ENCODE assay signal across 1 cellular context in the genomic region with DNA sequence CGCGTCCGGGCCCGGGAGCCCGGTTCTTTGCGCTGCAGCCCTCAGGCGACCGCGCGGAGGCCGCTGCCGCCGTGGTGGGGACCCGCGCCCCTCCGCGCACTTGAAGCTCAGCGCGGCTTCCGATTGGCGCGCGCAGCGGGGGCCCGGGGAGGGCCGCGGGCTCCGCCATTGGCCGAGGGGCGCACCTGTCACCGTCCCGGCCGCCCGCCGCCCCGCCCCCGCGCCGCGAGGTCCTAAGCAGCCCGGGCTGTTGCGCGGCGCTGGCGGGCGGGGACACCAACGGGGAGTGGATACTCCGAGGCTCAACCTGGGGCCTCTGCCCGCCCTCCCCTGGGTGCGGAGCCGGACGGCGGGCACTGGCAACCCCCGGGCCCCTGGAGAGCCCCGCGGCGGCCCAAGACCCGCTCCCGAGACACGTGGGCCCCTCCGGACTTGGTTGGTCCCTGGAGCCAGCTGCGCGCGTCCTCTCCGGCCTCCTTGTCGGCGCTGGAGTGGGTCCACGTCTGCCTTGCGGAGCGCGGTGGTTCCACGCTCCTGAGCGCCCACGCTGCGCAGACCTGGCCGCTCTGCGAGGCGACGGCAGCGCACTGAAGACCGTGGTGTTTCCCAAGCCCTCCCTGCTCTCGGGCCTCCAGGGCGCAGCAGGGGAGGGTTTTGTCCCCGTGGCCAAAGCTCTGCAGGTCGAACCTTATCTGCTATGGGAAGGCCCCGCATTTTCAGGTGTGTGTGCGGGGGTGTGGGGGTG.
TF ChIP-seq lines count a peak whose summit lies in the region.

Gene MNX1, minus strand, starts transcription at position 76 of the 745 bp plus-strand sequence. CDS start 313 bp downstream, outside the sequence.

TF ChIP-seq in K562, 482 proteins besides CTCF, POLR2A, EP300 and RAD21 (continued from another document and continues in another):
- TF ChIP-seq ZBTB26 (CRISPR knock-in tag; IDR thresholded peaks at IDR 0.05): no peak
- TF ChIP-seq CBX2 (IDR thresholded peaks at IDR 0.05; ENCODE audit: insufficient read depth, low read length, poor library complexity, severe bottlenecking): no peak
- TF ChIP-seq PTTG1 (tag; IDR thresholded peaks at IDR 0.05; ENCODE audit: low read depth): no peak
- TF ChIP-seq PHB (CRISPR knock-in tag; IDR thresholded peaks at IDR 0.05): peak; percentile 21; the same call in 1 of the 2 replicates
- no peak for TF ChIP-seq FOXA1 (IDR thresholded peaks at IDR 0.05; ENCODE audit: borderline replicate concordance)
- TF ChIP-seq NRF1 (conservative IDR thresholded peaks at IDR 0.05 in 1 of 2, IDR thresholded peaks at IDR 0.05 in 1 of 2): peak; percentile 70 to 75
- TF ChIP-seq MYBL2 (IDR thresholded peaks at IDR 0.05; ENCODE audit: low read depth): no peak
- no peak for TF ChIP-seq MYBL2 (CRISPR knock-in tag; IDR thresholded peaks at IDR 0.05; ENCODE audit: borderline replicate concordance)
- no peak for TF ChIP-seq ZFP30 (CRISPR knock-in tag; IDR thresholded peaks at IDR 0.05; ENCODE audit: borderline replicate concordance)
- TF ChIP-seq ARNT (IDR thresholded peaks at IDR 0.05): no peak
- TF ChIP-seq RBM14 (IDR thresholded peaks at IDR 0.05; ENCODE audit: borderline replicate concordance, insufficient read depth, low read depth, low read length): no peak
- TF ChIP-seq SNRNP70 (optimal IDR thresholded peaks at IDR 0.05; ENCODE audit: low read depth, low read length): no peak
- TF ChIP-seq RBM39 (optimal IDR thresholded peaks at IDR 0.05; ENCODE audit: low read depth, low read length): no peak
- TF ChIP-seq LARP7 (IDR thresholded peaks at IDR 0.05): no peak
- TF ChIP-seq ZNF436 (CRISPR knock-in tag; IDR thresholded peaks at IDR 0.05): no peak
- TF ChIP-seq TOE1 (IDR thresholded peaks at IDR 0.05; ENCODE audit: borderline replicate concordance): peak; percentile 82; the same call in 1 of the 2 replicates
- TF ChIP-seq TOE1 (CRISPR knock-in tag; IDR thresholded peaks at IDR 0.05; ENCODE audit: borderline replicate concordance, low read depth): no peak
- TF ChIP-seq ARID1B (IDR thresholded peaks at IDR 0.05): no peak
- no peak for TF ChIP-seq SMAD2 (IDR thresholded peaks at IDR 0.05; ENCODE audit: low read depth, low read length)
- no peak for TF ChIP-seq GTF3C2 (IDR thresholded peaks at IDR 0.05; ENCODE audit: borderline replicate concordance, extremely low read depth, insufficient read length)
- no peak for TF ChIP-seq ZNF57 (CRISPR knock-in tag; IDR thresholded peaks at IDR 0.05)
- no peak for TF ChIP-seq NCOA4 (IDR thresholded peaks at IDR 0.05; ENCODE audit: partially characterized antibody)
- TF ChIP-seq MCM5 (IDR thresholded peaks at IDR 0.05; ENCODE audit: low read depth): no peak
- TF ChIP-seq BRF1 (IDR thresholded peaks at IDR 0.05; ENCODE audit: borderline replicate concordance, extremely low read depth, insufficient read length): no peak
- no peak for TF ChIP-seq KLF6 (CRISPR knock-in tag; IDR thresholded peaks at IDR 0.05; ENCODE audit: borderline replicate concordance)
- peak; percentile 54 for TF ChIP-seq MEIS2 (IDR thresholded peaks at IDR 0.05; ENCODE audit: partially characterized antibody)
- TF ChIP-seq SLC30A9 (CRISPR knock-in tag; IDR thresholded peaks at IDR 0.05): no peak
- peak; percentile 31 for TF ChIP-seq HMGN3 (IDR thresholded peaks at IDR 0.05; ENCODE audit: borderline replicate concordance, extremely low read depth, insufficient read length, low read depth, low read length)
- no peak for TF ChIP-seq MECOM (CRISPR knock-in tag; IDR thresholded peaks at IDR 0.05)
- TF ChIP-seq FOXJ2 (tag; IDR thresholded peaks at IDR 0.05): no peak
- no peak; the same call in 1 of the 2 replicates for TF ChIP-seq ZNF592 (IDR thresholded peaks at IDR 0.05)
- TF ChIP-seq CREB1 (IDR thresholded peaks at IDR 0.05): peak; percentile 50; the same call in 1 of the 2 replicates
- TF ChIP-seq CREB1 (CRISPR knock-in tag; IDR thresholded peaks at IDR 0.05): 0 out of 2 replicates have a peak, but pooled peaks have one; percentile 8
- TF ChIP-seq ZNF511 (CRISPR knock-in tag; IDR thresholded peaks at IDR 0.05): peak; percentile 24
- no peak for TF ChIP-seq GTF2E2 (tag; IDR thresholded peaks at IDR 0.05)
- TF ChIP-seq ATF7 (IDR thresholded peaks at IDR 0.05): peak; percentile 77
- peak; percentile 68; the same call in 1 of the 2 replicates for TF ChIP-seq E2F3 (CRISPR knock-in tag; IDR thresholded peaks at IDR 0.05)
- peak; percentile 56; the same call in 1 of the 2 replicates for TF ChIP-seq ZBTB17 (CRISPR knock-in tag; IDR thresholded peaks at IDR 0.05)
- no peak for TF ChIP-seq PYGO2 (tag; IDR thresholded peaks at IDR 0.05)
- no peak for TF ChIP-seq SFPQ (IDR thresholded peaks at IDR 0.05; ENCODE audit: low read depth, low read length)
- TF ChIP-seq, protein P1, sequence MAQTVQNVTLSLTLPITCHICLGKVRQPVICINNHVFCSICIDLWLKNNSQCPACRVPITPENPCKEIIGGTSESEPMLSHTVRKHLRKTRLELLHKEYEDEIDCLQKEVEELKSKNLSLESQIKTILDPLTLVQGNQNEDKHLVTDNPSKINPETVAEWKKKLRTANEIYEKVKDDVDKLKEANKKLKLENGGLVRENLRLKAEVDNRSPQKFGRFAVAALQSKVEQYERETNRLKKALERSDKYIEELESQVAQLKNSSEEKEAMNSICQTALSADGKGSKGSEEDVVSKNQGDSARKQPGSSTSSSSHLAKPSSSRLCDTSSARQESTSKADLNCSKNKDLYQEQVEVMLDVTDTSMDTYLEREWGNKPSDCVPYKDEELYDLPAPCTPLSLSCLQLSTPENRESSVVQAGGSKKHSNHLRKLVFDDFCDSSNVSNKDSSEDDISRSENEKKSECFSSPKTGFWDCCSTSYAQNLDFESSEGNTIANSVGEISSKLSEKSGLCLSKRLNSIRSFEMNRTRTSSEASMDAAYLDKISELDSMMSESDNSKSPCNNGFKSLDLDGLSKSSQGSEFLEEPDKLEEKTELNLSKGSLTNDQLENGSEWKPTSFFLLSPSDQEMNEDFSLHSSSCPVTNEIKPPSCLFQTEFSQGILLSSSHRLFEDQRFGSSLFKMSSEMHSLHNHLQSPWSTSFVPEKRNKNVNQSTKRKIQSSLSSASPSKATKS (CRISPR knock-in tag; IDR thresholded peaks at IDR 0.05): no peak
- TF ChIP-seq, protein P2, sequence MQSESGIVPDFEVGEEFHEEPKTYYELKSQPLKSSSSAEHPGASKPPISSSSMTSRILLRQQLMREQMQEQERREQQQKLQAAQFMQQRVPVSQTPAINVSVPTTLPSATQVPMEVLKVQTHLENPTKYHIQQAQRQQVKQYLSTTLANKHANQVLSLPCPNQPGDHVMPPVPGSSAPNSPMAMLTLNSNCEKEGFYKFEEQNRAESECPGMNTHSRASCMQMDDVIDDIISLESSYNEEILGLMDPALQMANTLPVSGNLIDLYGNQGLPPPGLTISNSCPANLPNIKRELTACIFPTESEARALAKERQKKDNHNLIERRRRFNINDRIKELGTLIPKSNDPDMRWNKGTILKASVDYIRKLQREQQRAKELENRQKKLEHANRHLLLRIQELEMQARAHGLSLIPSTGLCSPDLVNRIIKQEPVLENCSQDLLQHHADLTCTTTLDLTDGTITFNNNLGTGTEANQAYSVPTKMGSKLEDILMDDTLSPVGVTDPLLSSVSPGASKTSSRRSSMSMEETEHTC (IDR thresholded peaks at IDR 0.05): no peak
- TF ChIP-seq GTF2A2 (tag; IDR thresholded peaks at IDR 0.05): no peak
- no peak; the same call in none of the 2 replicates for TF ChIP-seq SP1 (CRISPR knock-in tag; IDR thresholded peaks at IDR 0.05)
